ENCODE assay signal across 19 cellular contexts in genomic region chr6:149268768-149269167, GRCh38. TPM values are rescaled to one million over a fixed set of nuclear protein-coding genes. Genes with fewer than 3 reads are reported as not detected.
A peak's percentile ranks its signal among the peaks of the same experiment; 100 is the strongest.
DNase-seq lines count a peak whose midpoint lies in the region; ATAC-seq, FAIRE-seq and TF ChIP-seq lines count a peak whose summit lies in the region.
"Had no signal": no experiment of that assay in that cellular context is flagged by ENCODE, and none has a peak within 500 bp of the region (broad histone marks: within the 10 kb centered on the region; RNA-seq: fewer than 3 reads in every experiment).

No MANE protein-coding gene starts in this region.

- POLR2A ChIA-PET in A673 (lab: Charles Lee; ENCODE audit: low non-redundant PET) = no interaction called here

- H3K27ac Mint-ChIP-seq in astrocyte (ENCODE audit: unreplicated experiment) = no peak overlapping the region

- H3K27me3 Mint-ChIP-seq in astrocyte (ENCODE audit: low read depth, unreplicated experiment) = peaks cover 5% of the 10 kb centered on the region

- DNase-seq in A673 (ENCODE audit: low spot score) = peak; percentile 12
- DNase-seq in LHCN-M2 (ENCODE audit: low read depth) = peak; percentile 59
- DNase-seq in astrocyte (ENCODE audit: low read depth) = peak; percentile 16
- peak; percentile 4 to 18 for DNase-seq in foreskin fibroblast
- no peak for DNase-seq in HUDEP-2 (lab: John Stamatoyannopoulos, UW; ENCODE audit: unreplicated experiment in 76 of 76)
- DNase-seq in osteoblast (ENCODE audit: insufficient read length, low spot score, missing footprints) = no peak
- DNase-seq in thyroid gland = no peak
- DNase-seq: 8988T, GM23248, MM.1S, NCI-H1105, NCI-H187, NCI-H2171, NCI-H82, Peyer's patch, SHP77 treated with DMSO at 0.1 percent for 48 hours had no signal

- intact Hi-C loops in A673 (cut with micrococcal nuclease; ENCODE audit: unreplicated experiment) (no loop called here), thyroid gland (cut with DNase I) (no loop called here)

- H3K4me1 ChIP-seq in A673 (ENCODE audit: insufficient read depth, low read length, poor library complexity, severe bottlenecking) = no peaks in the 10 kb centered on the region
- H3K4me1 ChIP-seq in astrocyte (ENCODE audit: insufficient read depth, low read length) = no peaks in the 10 kb centered on the region
- no peaks in the 10 kb centered on the region for H3K4me1 ChIP-seq in osteoblast (ENCODE audit: insufficient read depth, low read length)
- no peaks in the 10 kb centered on the region for H3K4me1 ChIP-seq in thyroid gland

- 64 to 80% methylated on average over 1 of the region's 1 CpG for WGBS in thyroid gland, 2 donors

- H3K4me1 Mint-ChIP-seq in astrocyte (ENCODE audit: low read depth, unreplicated experiment) = peaks cover 12% of the 10 kb centered on the region

- H3K9me3 Mint-ChIP-seq in astrocyte (ENCODE audit: unreplicated experiment) = peaks cover 12% of the 10 kb centered on the region

- H4K20me1 ChIP-seq in astrocyte (ENCODE audit: insufficient read depth, low read length) (no peaks in the 10 kb centered on the region), osteoblast (ENCODE audit: insufficient read depth, low read length) (no peaks in the 10 kb centered on the region)
- H4K20me1 ChIP-seq: BLaER1 treated with 17β-estradiol and CSF1 and Interleukin-3, amounts not matched to agents 10 nM and 100 nM had no signal

- H3K79me2 ChIP-seq in astrocyte (ENCODE audit: insufficient read depth, low read length) = no peaks in the 10 kb centered on the region
- no peaks in the 10 kb centered on the region for H3K79me2 ChIP-seq in osteoblast (ENCODE audit: insufficient read depth, low read length)

- BruUV-seq in A673 (replicated peaks; lab: Mats Ljungman, UMichigan) = no TSS peak

- TF ChIP-seq CTCF in A673 (conservative IDR thresholded peaks at IDR 0.05; ENCODE audit: low read depth, low read length) (no peak), astrocyte (IDR thresholded peaks at IDR 0.05; ENCODE audit: insufficient read depth, low read depth, low read length) (no peak), foreskin fibroblast (IDR thresholded peaks at IDR 0.05; ENCODE audit: low read depth, low read length) (no peak), osteoblast (IDR thresholded peaks at IDR 0.05; ENCODE audit: extremely low read depth, low read depth, low read length) (no peak), thyroid gland (IDR thresholded peaks at IDR 0.05) (no peak)

- H2AFZ ChIP-seq in astrocyte (ENCODE audit: low read depth, low read length) (no peak overlapping the region), osteoblast (ENCODE audit: low read length) (no peak overlapping the region)
- H2AFZ ChIP-seq: GM23248 had no signal

- H3K4me3 ChIP-seq in A673 (ENCODE audit: low read depth, low read length, poor library complexity, severe bottlenecking) (no peak overlapping the region), astrocyte (ENCODE audit: insufficient read depth, low read depth, low read length) (no peak overlapping the region), foreskin fibroblast (ENCODE audit: low read depth in 1 of 2, low read length in 2 of 2) (no peak overlapping the region), osteoblast (ENCODE audit: insufficient read depth, low read length) (no peak overlapping the region), thyroid gland (replicated peaks in 1 of 3) (no peak overlapping the region)
- H3K4me3 ChIP-seq: BLaER1 treated with 17β-estradiol and CSF1 and Interleukin-3, amounts not matched to agents 10 nM and 100 nM; GM23248; Peyer's patch had no signal

- no peak for TF ChIP-seq POLR2A in thyroid gland (IDR thresholded peaks at IDR 0.05)

- no peaks in the 10 kb centered on the region for H3K36me3 ChIP-seq in A673 (ENCODE audit: insufficient read depth, low read length, poor library complexity, severe bottlenecking)
- H3K36me3 ChIP-seq in astrocyte (ENCODE audit: insufficient read depth, low read length) = no peaks in the 10 kb centered on the region
- H3K36me3 ChIP-seq in osteoblast (ENCODE audit: insufficient read depth, low read length) = no peaks in the 10 kb centered on the region
- no peaks in the 10 kb centered on the region for H3K36me3 ChIP-seq in thyroid gland
- H3K36me3 ChIP-seq: BLaER1 treated with 17β-estradiol and CSF1 and Interleukin-3, amounts not matched to agents 10 nM and 100 nM; Peyer's patch had no signal

- no peak overlapping the region for H3K4me2 ChIP-seq in astrocyte (ENCODE audit: low read length)
- no peak overlapping the region for H3K4me2 ChIP-seq in osteoblast (ENCODE audit: insufficient read depth, low read length)
- H3K4me2 ChIP-seq: BLaER1 treated with 17β-estradiol and CSF1 and Interleukin-3, amounts not matched to agents 10 nM and 100 nM; KMS-11 had no signal

- H3K4me3 Mint-ChIP-seq in astrocyte (ENCODE audit: unreplicated experiment) = no peak overlapping the region

- H3K27me3 ChIP-seq in A673 (replicated peaks; ENCODE audit: insufficient read depth, low read depth, low read length, poor library complexity) (peaks cover 3% of the 10 kb centered on the region), astrocyte (ENCODE audit: insufficient read depth, low read length) (peaks cover 4% of the 10 kb centered on the region), osteoblast (ENCODE audit: insufficient read depth, low read length) (peaks cover 28% of the 10 kb centered on the region), thyroid gland (no peaks in the 10 kb centered on the region)
- H3K27me3 ChIP-seq: BLaER1 treated with 17β-estradiol and CSF1 and Interleukin-3, amounts not matched to agents 10 nM and 100 nM; Peyer's patch had no signal

- H3K27ac ChIP-seq in A673 (ENCODE audit: low read depth, low read length, poor library complexity, severe bottlenecking) (no peak overlapping the region), astrocyte (ENCODE audit: low read depth, low read length) (no peak overlapping the region), osteoblast (ENCODE audit: low read depth, low read length) (no peak overlapping the region), thyroid gland (no peak overlapping the region)
- H3K27ac ChIP-seq: BLaER1 treated with 17β-estradiol and CSF1 and Interleukin-3, amounts not matched to agents 10 nM and 100 nM; GM23248; KMS-11; Peyer's patch had no signal

- H3K9me3 ChIP-seq in A673 (ENCODE audit: low read depth, low read length, poor library complexity, severe bottlenecking) (no peaks in the 10 kb centered on the region), astrocyte (ENCODE audit: insufficient read depth, low read depth, low read length) (no peaks in the 10 kb centered on the region), osteoblast (ENCODE audit: low read depth, low read length) (no peaks in the 10 kb centered on the region), thyroid gland (no peaks in the 10 kb centered on the region)
- H3K9me3 ChIP-seq: Peyer's patch had no signal

- peaks cover 3% of the 10 kb centered on the region for H3K36me3 Mint-ChIP-seq in astrocyte (ENCODE audit: low read depth, unreplicated experiment)

- ATAC-seq in activated CD4-positive, CD25-positive, alpha-beta regulatory T cell treated with anti-CD3 and anti-CD28 coated beads, Interleukin-2, amount 50 U/mL, for 24 hours = no peak

- no peak overlapping the region for H3K9ac ChIP-seq in astrocyte (ENCODE audit: low read length)
- H3K9ac ChIP-seq: BLaER1 treated with 17β-estradiol and CSF1 and Interleukin-3, amounts not matched to agents 10 nM and 100 nM; GM23248; KMS-11 had no signal

- CTCF ChIA-PET in A673 (lab: Charles Lee) = no interaction called here

- FAIRE-seq in astrocyte (lab: Jason Lieb, UNC) = no peak

RNA-seq across cellular contexts. Expression of gene TAB2, which starts 48.7 kb away (rescaled TPM):
- 49.3 and 52.2 TPM in 2 replicates for total RNA-seq in A673 (2021)
- 18.1 and 23.1 TPM in 2 replicates for total RNA-seq in LHCN-M2 (2014; rRNA removed)
- 17.7 TPM for polyA plus RNA-seq in LHCN-M2 (2012)
- total RNA-seq in astrocyte = 81.8 and 85.7 TPM in 2 replicates
- total RNA-seq in osteoblast = 28.2 and 34.8 TPM in 2 replicates
- total RNA-seq in thyroid gland = 10 to 100 TPM; 58.5 to 74.3 (median 64.7) TPM

Comparison
In these comparisons a context has a peak if more than half of its experiments do, and no peak if none do; other contexts are left out.
1. DNase-seq: peak in A673 (single experiment), LHCN-M2 (single experiment), astrocyte (single experiment) and foreskin fibroblast (2 of 2); none in HUDEP-2 (0 of 76), osteoblast (single experiment) and thyroid gland (0 of 2).